27 cellular contexts compared by ENCODE assay signal in genomic region chr3:143712522-143712921, GRCh38.
"Had no signal": no experiment of that assay in that cellular context is flagged by ENCODE, and none has a peak within 500 bp of the region (broad histone marks: within the 10 kb centered on the region; RNA-seq: fewer than 3 reads in every experiment).

No MANE protein-coding gene starts in this region.

- DNase-seq: stimulated activated CD4-positive, alpha-beta T cell treated with anti-CD3 and anti-CD28 coated beads, Interleukin-2, amount 100 ng/mL, for 48 hours; stimulated activated CD4-positive, alpha-beta T cell treated with anti-CD3 and anti-CD28 coated beads, Interleukin-4, amount 100 ng/mL, for 1 hour; stimulated activated CD4-positive, alpha-beta T cell treated with anti-CD3 and anti-CD28 coated beads, Interleukin-4, amount 100 ng/mL, for 24 hours; stimulated activated CD4-positive, alpha-beta T cell treated with anti-CD3 and anti-CD28 coated beads, Interleukin-4, amount 100 ng/mL, for 4 hours; stimulated activated CD8-positive, alpha-beta memory T cell treated with anti-CD3 and anti-CD28 coated beads, Interleukin-4, amount 100 ng/mL, for 48 hours; stimulated activated naive B cell treated with anti-CD40 and anti-IgM and Interleukin-4, amounts not matched to agents 10 μg/mL and 1 μg/mL and 100 μg/mL, for 72 hours; stimulated activated naive CD4-positive, alpha-beta T cell; stimulated activated naive CD8-positive, alpha-beta T cell treated with anti-CD3 and anti-CD28 coated beads, Interleukin-15, amount 100 ng/mL, for 72 hours; stimulated activated naive CD8-positive, alpha-beta T cell treated with anti-CD3 and anti-CD28 coated beads, Interleukin-15, Interleukin-2, amounts not matched to agents 100 U/mL and 50 U/mL, for 24 hours; stomach; substantia nigra; testis; thyroid gland; tibial artery; transverse colon; trophoblast cell; upper lobe of left lung; upper lobe of right lung; uterus had no signal

- ATAC-seq: stimulated activated effector memory CD8-positive, alpha-beta T cell treated with anti-CD3 and anti-CD28 coated beads, Interleukin-12 subunit alpha, Interleukin-12 subunit beta, amount 100 ng/mL, for 72 hours; stimulated activated memory B cell treated with anti-CD40 and anti-IgM and Interleukin-4, amounts not matched to agents 10 μg/mL and 1 μg/mL and 100 μg/mL, for 72 hours; stimulated activated naive B cell treated with anti-CD40 and anti-IgM and Interleukin-4, amounts not matched to agents 10 μg/mL and 1 μg/mL and 100 μg/mL, for 72 hours; stimulated activated naive CD8-positive, alpha-beta T cell treated with anti-CD3 and anti-CD28 coated beads, Interleukin-15, amount 100 ng/mL, for 72 hours; stimulated activated naive CD8-positive, alpha-beta T cell treated with anti-CD3 and anti-CD28 coated beads, Interleukin-15, Interleukin-2, amounts not matched to agents 100 U/mL and 50 U/mL, for 24 hours; upper lobe of right lung had no signal

- H3K27me3 ChIP-seq: stomach, suprapubic skin, testis, thyroid gland, tibial artery, tibial nerve, transverse colon, upper lobe of left lung, upper lobe of right lung, uterus, vagina had no signal

- H3K4me3 Mint-ChIP-seq: stimulated activated effector memory CD8-positive, alpha-beta T cell treated with anti-CD3 and anti-CD28 coated beads, Interleukin-12 subunit alpha, Interleukin-12 subunit beta, amount 100 ng/mL, for 72 hours; stimulated activated memory B cell treated with anti-CD40 and anti-IgM and Interleukin-4, amounts not matched to agents 10 μg/mL and 1 μg/mL and 100 μg/mL, for 72 hours; stimulated activated naive B cell treated with anti-CD40 and anti-IgM and Interleukin-4, amounts not matched to agents 10 μg/mL and 1 μg/mL and 100 μg/mL, for 72 hours; stimulated activated naive CD8-positive, alpha-beta T cell treated with anti-CD3 and anti-CD28 coated beads, Interleukin-15, amount 100 ng/mL, for 72 hours; stimulated activated naive CD8-positive, alpha-beta T cell treated with anti-CD3 and anti-CD28 coated beads, Interleukin-15, Interleukin-2, amounts not matched to agents 100 ng/mL and 50 ng/mL, for 24 hours; type B pancreatic cell had no signal

- H3K9me3 ChIP-seq: stomach, suprapubic skin, testis, thoracic aorta, thyroid gland, tibial artery, tibial nerve, transverse colon, upper lobe of left lung, upper lobe of right lung, uterus, vagina had no signal

- H3K27me3 Mint-ChIP-seq: stimulated activated memory B cell treated with anti-CD40 and anti-IgM and Interleukin-4, amounts not matched to agents 10 μg/mL and 1 μg/mL and 100 μg/mL, for 72 hours; stimulated activated naive B cell treated with anti-CD40 and anti-IgM and Interleukin-4, amounts not matched to agents 10 μg/mL and 1 μg/mL and 100 μg/mL, for 72 hours; stimulated activated naive CD8-positive, alpha-beta T cell treated with anti-CD3 and anti-CD28 coated beads, Interleukin-15, amount 100 ng/mL, for 72 hours; stimulated activated naive CD8-positive, alpha-beta T cell treated with anti-CD3 and anti-CD28 coated beads, Interleukin-15, Interleukin-2, amounts not matched to agents 100 ng/mL and 50 ng/mL, for 24 hours had no signal

- H3K4me1 Mint-ChIP-seq: stimulated activated effector memory CD8-positive, alpha-beta T cell treated with anti-CD3 and anti-CD28 coated beads, Interleukin-12 subunit alpha, Interleukin-12 subunit beta, amount 100 ng/mL, for 72 hours; stimulated activated memory B cell treated with anti-CD40 and anti-IgM and Interleukin-4, amounts not matched to agents 10 μg/mL and 1 μg/mL and 100 μg/mL, for 72 hours; stimulated activated naive CD8-positive, alpha-beta T cell treated with anti-CD3 and anti-CD28 coated beads, Interleukin-15, amount 100 ng/mL, for 72 hours had no signal

- H3K27ac ChIP-seq: stomach, suprapubic skin, testis, thoracic aorta, thyroid gland, tibial artery, tibial nerve, transverse colon, upper lobe of left lung, upper lobe of right lung, uterus, vagina had no signal

- H3K27ac Mint-ChIP-seq: stimulated activated effector memory CD8-positive, alpha-beta T cell treated with anti-CD3 and anti-CD28 coated beads, Interleukin-12 subunit alpha, Interleukin-12 subunit beta, amount 100 ng/mL, for 72 hours; stimulated activated memory B cell treated with anti-CD40 and anti-IgM and Interleukin-4, amounts not matched to agents 10 μg/mL and 1 μg/mL and 100 μg/mL, for 72 hours; stimulated activated naive B cell treated with anti-CD40 and anti-IgM and Interleukin-4, amounts not matched to agents 10 μg/mL and 1 μg/mL and 100 μg/mL, for 72 hours; stimulated activated naive CD8-positive, alpha-beta T cell treated with anti-CD3 and anti-CD28 coated beads, Interleukin-15, Interleukin-2, amounts not matched to agents 100 ng/mL and 50 ng/mL, for 24 hours; type B pancreatic cell had no signal

- H3K4me1 ChIP-seq: stomach, suprapubic skin, testis, thyroid gland, tibial artery, tibial nerve, transverse colon, upper lobe of left lung, upper lobe of right lung, uterus, vagina had no signal

- H3K4me3 ChIP-seq: stomach, suprapubic skin, testis, thoracic aorta, thyroid gland, tibial artery, tibial nerve, transverse colon, upper lobe of left lung, upper lobe of right lung, uterus, vagina had no signal

- H3K9me3 Mint-ChIP-seq: stimulated activated effector memory CD8-positive, alpha-beta T cell treated with anti-CD3 and anti-CD28 coated beads, Interleukin-12 subunit alpha, Interleukin-12 subunit beta, amount 100 ng/mL, for 72 hours; stimulated activated naive CD8-positive, alpha-beta T cell treated with anti-CD3 and anti-CD28 coated beads, Interleukin-15, Interleukin-2, amounts not matched to agents 100 ng/mL and 50 ng/mL, for 24 hours; type B pancreatic cell had no signal

- H3K36me3 ChIP-seq: stomach, suprapubic skin, thoracic aorta, thyroid gland, tibial artery, tibial nerve, transverse colon, upper lobe of left lung, upper lobe of right lung, uterus, vagina had no signal

- H3K36me3 Mint-ChIP-seq: stimulated activated effector memory CD8-positive, alpha-beta T cell treated with anti-CD3 and anti-CD28 coated beads, Interleukin-12 subunit alpha, Interleukin-12 subunit beta, amount 100 ng/mL, for 72 hours; stimulated activated memory B cell treated with anti-CD40 and anti-IgM and Interleukin-4, amounts not matched to agents 10 μg/mL and 1 μg/mL and 100 μg/mL, for 72 hours; type B pancreatic cell had no signal
